In the genomic region with DNA sequence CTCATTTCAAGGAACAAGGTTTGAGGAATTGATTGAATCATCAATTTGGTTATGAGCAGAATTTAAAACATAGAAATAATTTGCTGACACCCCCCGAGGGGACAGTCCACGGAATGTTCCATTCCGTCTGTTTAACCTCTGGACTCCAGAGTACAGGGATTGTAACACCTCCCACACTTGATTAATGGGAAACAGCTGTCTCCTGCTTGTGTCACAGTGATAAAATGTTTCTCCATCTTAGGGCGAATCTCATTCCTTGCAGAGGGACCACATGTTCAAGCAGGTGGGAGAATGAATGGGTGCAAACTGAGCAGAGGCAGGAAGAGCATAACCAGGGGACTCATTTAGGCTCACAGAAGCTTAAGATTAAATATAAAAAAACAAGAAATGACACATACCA, we compare ENCODE assay signal across 29 cellular contexts.
"Had no signal": no experiment of that assay in that cellular context is flagged by ENCODE, and none has a peak within 500 bp of the region (broad histone marks: within the 10 kb centered on the region; RNA-seq: fewer than 3 reads in every experiment).

No MANE protein-coding gene starts in this region.

- H3K4me3 Mint-ChIP-seq: immature natural killer cell; mesothelial cell of epicardium; naive thymus-derived CD4-positive, alpha-beta T cell; natural killer cell treated with Interleukin-12 subunit alpha and Interleukin-12 subunit beta and Interleukin-15 and Interleukin-18, amount 100 ng/mL, for 72 hours; neural crest cell; stimulated activated effector memory CD8-positive, alpha-beta T cell treated with anti-CD3 and anti-CD28 coated beads, Interleukin-12 subunit alpha, Interleukin-12 subunit beta, amount 100 ng/mL, for 72 hours; stimulated activated naive CD8-positive, alpha-beta T cell treated with anti-CD3 and anti-CD28 coated beads, Interleukin-15, Interleukin-2, amounts not matched to agents 100 ng/mL and 50 ng/mL, for 24 hours; type B pancreatic cell had no signal

- H3K27me3 Mint-ChIP-seq: natural killer cell treated with Interleukin-12 subunit alpha and Interleukin-12 subunit beta and Interleukin-15 and Interleukin-18, amount 100 ng/mL, for 72 hours had no signal

- H3K4me1 ChIP-seq: heart left ventricle, left ventricle myocardium inferior, pancreas, prostate gland, sigmoid colon, suprapubic skin, tibial artery, uterus had no signal

- H3K36me3 Mint-ChIP-seq: immature natural killer cell; mesothelial cell of epicardium; naive thymus-derived CD4-positive, alpha-beta T cell; natural killer cell treated with Interleukin-12 subunit alpha and Interleukin-12 subunit beta and Interleukin-15 and Interleukin-18, amount 100 ng/mL, for 72 hours; stimulated activated effector memory CD8-positive, alpha-beta T cell treated with anti-CD3 and anti-CD28 coated beads, Interleukin-12 subunit alpha, Interleukin-12 subunit beta, amount 100 ng/mL, for 72 hours; type B pancreatic cell had no signal

- ATAC-seq: heart left ventricle; left colon; naive thymus-derived CD4-positive, alpha-beta T cell; pancreas; right cardiac atrium; stimulated activated effector memory CD8-positive, alpha-beta T cell treated with anti-CD3 and anti-CD28 coated beads, Interleukin-12 subunit alpha, Interleukin-12 subunit beta, amount 100 ng/mL, for 72 hours had no signal

- H3K4me3 ChIP-seq: heart left ventricle, left ventricle myocardium inferior, lung, pancreas, prostate gland, sigmoid colon, skin epidermis, suprapubic skin, thoracic aorta, tibial artery, uterus had no signal

- H3K4me1 Mint-ChIP-seq: immature natural killer cell; mesothelial cell of epicardium; naive thymus-derived CD4-positive, alpha-beta T cell; stimulated activated effector memory CD8-positive, alpha-beta T cell treated with anti-CD3 and anti-CD28 coated beads, Interleukin-12 subunit alpha, Interleukin-12 subunit beta, amount 100 ng/mL, for 72 hours had no signal

- DNase-seq: heart left ventricle; hypothalamus; immature natural killer cell; kidney; left colon; left ventricle myocardium inferior; mesendoderm; naive thymus-derived CD4-positive, alpha-beta T cell; nucleus accumbens; pancreas; posterior cingulate gyrus; retina; right cardiac atrium; sigmoid colon; stimulated activated CD4-positive, alpha-beta T cell treated with anti-CD3 and anti-CD28 coated beads, Interleukin-4, amount 100 ng/mL, for 24 hours; stimulated activated naive CD4-positive, alpha-beta T cell; tibial artery; uterus had no signal

- H3K27me3 ChIP-seq: pancreas, tibial artery, uterus had no signal

- H3K27ac Mint-ChIP-seq: immature natural killer cell; mesothelial cell of epicardium; naive thymus-derived CD4-positive, alpha-beta T cell; natural killer cell treated with Interleukin-12 subunit alpha and Interleukin-12 subunit beta and Interleukin-15 and Interleukin-18, amount 100 ng/mL, for 72 hours; stimulated activated effector memory CD8-positive, alpha-beta T cell treated with anti-CD3 and anti-CD28 coated beads, Interleukin-12 subunit alpha, Interleukin-12 subunit beta, amount 100 ng/mL, for 72 hours; stimulated activated naive CD8-positive, alpha-beta T cell treated with anti-CD3 and anti-CD28 coated beads, Interleukin-15, Interleukin-2, amounts not matched to agents 100 ng/mL and 50 ng/mL, for 24 hours; type B pancreatic cell had no signal

- H3K9me3 ChIP-seq: heart left ventricle, left ventricle myocardium inferior, pancreas, prostate gland, sigmoid colon, suprapubic skin, thoracic aorta, tibial artery, uterus had no signal

- H3K9me3 Mint-ChIP-seq: mesothelial cell of epicardium, neural crest cell, type B pancreatic cell had no signal

- H3K36me3 ChIP-seq: heart left ventricle, left ventricle myocardium inferior, pancreas, prostate gland, sigmoid colon, suprapubic skin, thoracic aorta, tibial artery, uterus had no signal

- H3K27ac ChIP-seq: heart left ventricle, left ventricle myocardium inferior, pancreas, prostate gland, sigmoid colon, skin epidermis, suprapubic skin, thoracic aorta, tibial artery, uterus had no signal
